In the genomic region with DNA sequence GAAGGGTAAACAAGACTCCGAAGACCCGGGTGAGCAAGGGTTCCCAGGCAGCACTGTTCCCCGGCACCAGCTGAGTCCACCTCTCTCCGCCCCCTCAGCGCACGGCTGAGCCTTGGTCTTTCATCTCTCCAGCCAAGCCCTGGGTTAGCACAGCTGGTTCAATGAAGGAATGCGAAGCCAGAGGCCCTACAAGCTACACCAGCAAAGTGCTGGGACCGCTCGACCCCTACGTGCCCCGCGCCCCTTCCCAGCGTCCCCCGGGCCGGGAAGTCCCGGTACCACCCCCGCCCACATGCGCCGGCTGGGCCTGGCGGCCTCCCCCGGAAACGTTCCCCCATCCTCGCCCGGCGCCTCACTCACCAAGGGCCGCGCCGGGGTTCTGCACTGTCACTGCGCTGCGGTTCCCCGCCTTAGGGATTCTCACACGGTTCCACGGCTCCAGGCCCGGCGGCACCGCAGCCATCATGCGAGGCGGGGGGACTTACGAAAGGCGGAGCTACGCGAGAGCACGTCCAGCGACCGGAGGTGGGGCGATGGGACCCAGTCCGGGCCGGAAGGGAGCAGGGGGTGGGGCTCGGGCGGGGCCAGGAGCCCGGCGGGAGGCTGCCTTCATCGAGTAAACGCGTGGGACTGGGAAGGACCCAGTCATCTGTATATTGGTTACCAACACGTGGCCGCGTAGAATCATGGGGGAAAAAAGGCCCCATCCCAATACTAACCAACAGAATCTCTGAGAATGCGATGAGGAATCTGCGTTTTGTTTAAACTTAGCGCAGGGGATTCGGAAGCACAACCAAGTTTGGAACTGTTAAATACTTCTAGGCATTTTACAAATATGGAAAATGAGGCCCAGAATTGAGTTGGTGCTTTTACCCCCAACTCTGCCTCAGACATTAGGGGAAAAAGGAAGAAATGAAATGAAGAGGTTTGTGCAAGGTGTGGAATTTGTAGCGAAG, we compare ENCODE assay signal across 8 cellular contexts. TPM values are rescaled to one million over a fixed set of nuclear protein-coding genes. Genes with fewer than 3 reads are reported as not detected.
DNase-seq lines count a peak whose midpoint lies in the region; ATAC-seq and TF ChIP-seq lines count a peak whose summit lies in the region.

No MANE protein-coding gene starts in this region.

- H3K27me3 ChIP-seq in dorsolateral prefrontal cortex (no peaks in the 10 kb centered on the region), liver (ENCODE audit: control insufficient read depth in 4 of 4, insufficient read depth in 4 of 4, low read length in 3 of 4) (no peaks in the 10 kb centered on the region)

- peak overlapping the region; percentile 83 to 91 for H3K9ac ChIP-seq in liver (ENCODE audit: low read depth in 1 of 2, low read length in 2 of 2)

- TF ChIP-seq CTCF in dorsolateral prefrontal cortex (IDR thresholded peaks at IDR 0.05 in 54 of 56, conservative IDR thresholded peaks at IDR 0.05 in 2 of 56; ENCODE audit: low read depth in 1 of 56, partially characterized antibody in 56 of 56): peak in 18 of 56 donors; percentile 1 to 39 (median 22)
- peak; percentile 1 for TF ChIP-seq CTCF in liver (IDR thresholded peaks at IDR 0.05; ENCODE audit: low read depth, low read length, missing input control)

- 5% methylated on average over 63 of the region's 63 CpGs for WGBS in liver

- H3K4me3 ChIP-seq in dorsolateral prefrontal cortex: peak overlapping the region; percentile 60 to 94 (median 85)
- H3K4me3 ChIP-seq in liver (ENCODE audit: low read depth in 1 of 3, low read length in 3 of 3): peak overlapping the region; percentile 83 to 95 (median 94)

- H3K9me3 ChIP-seq in liver (ENCODE audit: control insufficient read depth in 4 of 4, low read length in 3 of 4): no peaks in the 10 kb centered on the region

- ATAC-seq in GM19397 (IDR thresholded peaks at IDR 0.05; ENCODE audit: unreplicated experiment): peak; percentile 93
- ATAC-seq in HG03565 (IDR thresholded peaks at IDR 0.05; ENCODE audit: unreplicated experiment): peak; percentile 84

- H3K36me3 ChIP-seq in liver (ENCODE audit: control insufficient read depth in 4 of 4, insufficient read depth in 3 of 4, low read depth in 1 of 4, low read length in 3 of 4): peaks cover 0 to 19% (median 5%) of the 10 kb centered on the region in 4 donors

- intact Hi-C loops in dorsolateral prefrontal cortex (cut with DNase I): no loop called here

- peak in 1 of 2 donors; percentile 4 for TF ChIP-seq RAD21 in liver (IDR thresholded peaks at IDR 0.05)

- DNase-seq in CD1c-positive myeloid dendritic cell (ENCODE audit: extremely low spot score) (peak; percentile 90), NCI-H748 treated with DMSO at 0.1 percent for 48 hours (lab: John Stamatoyannopoulos, UW) (peak; percentile 43), dorsolateral prefrontal cortex (peak; percentile 78 to 93 (median 90))
- peak; percentile 90 to 91 for DNase-seq in activated CD4-positive, alpha-beta T cell treated with anti-CD3 and anti-CD28 coated beads, Interleukin-2, amount 50 U/mL, for 48 hours
- peak; percentile 86 for DNase-seq in stimulated activated CD4-positive, alpha-beta T cell treated with anti-CD3 and anti-CD28 coated beads, Interleukin-4, amount 100 ng/mL, for 1 hour

- peak overlapping the region; percentile 67 to 99 (median 95) for H3K27ac ChIP-seq in dorsolateral prefrontal cortex
- H3K27ac ChIP-seq in liver (ENCODE audit: low read depth in 1 of 2, low read length in 2 of 2): peak overlapping the region; percentile 77 to 86

- peaks cover 0 to 18% (median 5%) of the 10 kb centered on the region in 4 donors for H3K4me1 ChIP-seq in liver (ENCODE audit: control insufficient read depth in 4 of 4, insufficient read depth in 4 of 4, low read length in 3 of 4)

TF ChIP-seq in liver, 16 proteins besides CTCF, POLR2A, EP300 and RAD21:
- no peak for TF ChIP-seq JUND (IDR thresholded peaks at IDR 0.05)
- TF ChIP-seq HNF4G (IDR thresholded peaks at IDR 0.05): no peak
- no peak for TF ChIP-seq RXRA (IDR thresholded peaks at IDR 0.05)
- peak; percentile 26 for TF ChIP-seq FOXA1 (IDR thresholded peaks at IDR 0.05)
- TF ChIP-seq, protein P1, sequence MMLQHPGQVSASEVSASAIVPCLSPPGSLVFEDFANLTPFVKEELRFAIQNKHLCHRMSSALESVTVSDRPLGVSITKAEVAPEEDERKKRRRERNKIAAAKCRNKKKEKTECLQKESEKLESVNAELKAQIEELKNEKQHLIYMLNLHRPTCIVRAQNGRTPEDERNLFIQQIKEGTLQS (IDR thresholded peaks at IDR 0.05): no peak
- peak; percentile 46 for TF ChIP-seq NR2F2 (IDR thresholded peaks at IDR 0.05)
- TF ChIP-seq SP1 (IDR thresholded peaks at IDR 0.05): peak; percentile 52
- peak in 1 of 2 donors; percentile 4 for TF ChIP-seq HNF4A (conservative IDR thresholded peaks at IDR 0.05)
- no peak for TF ChIP-seq FOXA2 (IDR thresholded peaks at IDR 0.05)
- peak; percentile 54 for TF ChIP-seq TAF1 (conservative IDR thresholded peaks at IDR 0.05)
- TF ChIP-seq, protein P2, sequence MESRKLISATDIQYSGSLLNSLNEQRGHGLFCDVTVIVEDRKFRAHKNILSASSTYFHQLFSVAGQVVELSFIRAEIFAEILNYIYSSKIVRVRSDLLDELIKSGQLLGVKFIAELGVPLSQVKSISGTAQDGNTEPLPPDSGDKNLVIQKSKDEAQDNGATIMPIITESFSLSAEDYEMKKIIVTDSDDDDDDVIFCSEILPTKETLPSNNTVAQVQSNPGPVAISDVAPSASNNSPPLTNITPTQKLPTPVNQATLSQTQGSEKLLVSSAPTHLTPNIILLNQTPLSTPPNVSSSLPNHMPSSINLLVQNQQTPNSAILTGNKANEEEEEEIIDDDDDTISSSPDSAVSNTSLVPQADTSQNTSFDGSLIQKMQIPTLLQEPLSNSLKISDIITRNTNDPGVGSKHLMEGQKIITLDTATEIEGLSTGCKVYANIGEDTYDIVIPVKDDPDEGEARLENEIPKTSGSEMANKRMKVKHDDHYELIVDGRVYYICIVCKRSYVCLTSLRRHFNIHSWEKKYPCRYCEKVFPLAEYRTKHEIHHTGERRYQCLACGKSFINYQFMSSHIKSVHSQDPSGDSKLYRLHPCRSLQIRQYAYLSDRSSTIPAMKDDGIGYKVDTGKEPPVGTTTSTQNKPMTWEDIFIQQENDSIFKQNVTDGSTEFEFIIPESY (IDR thresholded peaks at IDR 0.05): peak; percentile 68
- TF ChIP-seq, protein P3, sequence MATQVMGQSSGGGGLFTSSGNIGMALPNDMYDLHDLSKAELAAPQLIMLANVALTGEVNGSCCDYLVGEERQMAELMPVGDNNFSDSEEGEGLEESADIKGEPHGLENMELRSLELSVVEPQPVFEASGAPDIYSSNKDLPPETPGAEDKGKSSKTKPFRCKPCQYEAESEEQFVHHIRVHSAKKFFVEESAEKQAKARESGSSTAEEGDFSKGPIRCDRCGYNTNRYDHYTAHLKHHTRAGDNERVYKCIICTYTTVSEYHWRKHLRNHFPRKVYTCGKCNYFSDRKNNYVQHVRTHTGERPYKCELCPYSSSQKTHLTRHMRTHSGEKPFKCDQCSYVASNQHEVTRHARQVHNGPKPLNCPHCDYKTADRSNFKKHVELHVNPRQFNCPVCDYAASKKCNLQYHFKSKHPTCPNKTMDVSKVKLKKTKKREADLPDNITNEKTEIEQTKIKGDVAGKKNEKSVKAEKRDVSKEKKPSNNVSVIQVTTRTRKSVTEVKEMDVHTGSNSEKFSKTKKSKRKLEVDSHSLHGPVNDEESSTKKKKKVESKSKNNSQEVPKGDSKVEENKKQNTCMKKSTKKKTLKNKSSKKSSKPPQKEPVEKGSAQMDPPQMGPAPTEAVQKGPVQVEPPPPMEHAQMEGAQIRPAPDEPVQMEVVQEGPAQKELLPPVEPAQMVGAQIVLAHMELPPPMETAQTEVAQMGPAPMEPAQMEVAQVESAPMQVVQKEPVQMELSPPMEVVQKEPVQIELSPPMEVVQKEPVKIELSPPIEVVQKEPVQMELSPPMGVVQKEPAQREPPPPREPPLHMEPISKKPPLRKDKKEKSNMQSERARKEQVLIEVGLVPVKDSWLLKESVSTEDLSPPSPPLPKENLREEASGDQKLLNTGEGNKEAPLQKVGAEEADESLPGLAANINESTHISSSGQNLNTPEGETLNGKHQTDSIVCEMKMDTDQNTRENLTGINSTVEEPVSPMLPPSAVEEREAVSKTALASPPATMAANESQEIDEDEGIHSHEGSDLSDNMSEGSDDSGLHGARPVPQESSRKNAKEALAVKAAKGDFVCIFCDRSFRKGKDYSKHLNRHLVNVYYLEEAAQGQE (IDR thresholded peaks at IDR 0.05): peak; percentile 57
- TF ChIP-seq, protein P4, sequence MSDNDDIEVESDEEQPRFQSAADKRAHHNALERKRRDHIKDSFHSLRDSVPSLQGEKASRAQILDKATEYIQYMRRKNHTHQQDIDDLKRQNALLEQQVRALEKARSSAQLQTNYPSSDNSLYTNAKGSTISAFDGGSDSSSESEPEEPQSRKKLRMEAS (IDR thresholded peaks at IDR 0.05): peak; percentile 94
- peak; percentile 92 for TF ChIP-seq YY1 (IDR thresholded peaks at IDR 0.05)
- peak; percentile 47 to 48 for TF ChIP-seq EGR1 (IDR thresholded peaks at IDR 0.05; ENCODE audit: low read depth in 2 of 2)
- peak; percentile 57 to 88 for TF ChIP-seq GABPA (IDR thresholded peaks at IDR 0.05 in 1 of 2, conservative IDR thresholded peaks at IDR 0.05 in 1 of 2)

RNA-seq across cellular contexts. Expression of a gene that starts 28.7 kb away (rescaled TPM):
- total RNA-seq in dorsolateral prefrontal cortex: 10 to 100 TPM in 118 of 120 experiments, 1 to 10 TPM in 2; 8.1 to 21.0 (median 13.9) TPM
- 10 to 100 TPM; 10.1 to 17.6 TPM for total RNA-seq in liver
- polyA plus RNA-seq in liver: 1 to 10 TPM; 7.4 to 8.4 TPM

RNA-seq across cellular contexts. Expression of a gene that starts 44.6 kb away (rescaled TPM):
- total RNA-seq in dorsolateral prefrontal cortex: 1 to 10 TPM in 39 of 120 experiments, under 1 TPM in 78, not detected in 3; 0.19 to 2.6 (median 0.77) TPM
- 1 to 10 TPM in 1 of 2 donors, under 1 TPM in 1; 0.84 to 5.4 TPM for total RNA-seq in liver
- 1 to 10 TPM in 1 of 2 donors, under 1 TPM in 1; 0.40 to 1.2 TPM for polyA plus RNA-seq in liver

Comparison
In these comparisons a context has a peak if more than half of its experiments do, and no peak if none do; other contexts are left out.
1. Peak in every context shown above with its lines: DNase-seq, ATAC-seq, H3K4me3 ChIP-seq and H3K27ac ChIP-seq.